1 cellular context compared by ENCODE assay signal in the genomic region with DNA sequence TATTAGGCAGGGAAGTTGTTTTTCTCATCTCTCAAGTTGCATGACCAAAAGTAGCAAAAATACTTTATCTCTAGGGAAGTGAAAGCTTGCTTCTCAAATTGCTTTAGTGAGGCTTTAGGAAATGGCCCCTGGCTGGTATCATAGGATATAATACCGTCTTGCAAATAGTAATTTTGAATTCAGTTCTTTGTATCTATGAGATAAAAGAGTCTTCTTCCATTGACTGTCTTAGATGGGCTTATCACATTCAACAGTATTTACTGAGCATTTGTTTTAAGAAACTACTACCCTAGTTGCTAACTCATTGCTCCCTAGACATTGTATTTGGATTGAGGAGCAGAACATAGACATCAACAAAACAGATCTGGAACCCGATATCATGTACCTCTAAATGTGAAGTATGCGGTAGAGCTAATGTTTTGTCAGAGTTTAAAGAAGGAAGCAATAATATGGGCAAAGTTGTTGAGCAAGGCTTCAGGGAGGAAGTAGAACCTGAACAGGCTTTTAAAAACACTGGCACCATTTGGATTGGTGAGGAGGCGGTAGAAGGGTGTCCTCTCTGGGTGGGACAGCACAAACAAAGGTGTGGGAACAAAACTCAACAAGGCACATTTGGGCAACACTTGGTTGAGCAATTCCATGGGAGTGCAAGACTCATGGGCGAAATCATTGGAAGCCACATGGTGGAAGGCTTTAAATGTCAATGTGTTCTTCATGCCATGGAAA.
TF ChIP-seq lines count a peak whose summit lies in the region.

No MANE protein-coding gene starts in this region.

TF ChIP-seq in K562, 482 proteins besides CTCF, POLR2A, EP300 and RAD21 (continued from another document):
- TF ChIP-seq, protein P1, sequence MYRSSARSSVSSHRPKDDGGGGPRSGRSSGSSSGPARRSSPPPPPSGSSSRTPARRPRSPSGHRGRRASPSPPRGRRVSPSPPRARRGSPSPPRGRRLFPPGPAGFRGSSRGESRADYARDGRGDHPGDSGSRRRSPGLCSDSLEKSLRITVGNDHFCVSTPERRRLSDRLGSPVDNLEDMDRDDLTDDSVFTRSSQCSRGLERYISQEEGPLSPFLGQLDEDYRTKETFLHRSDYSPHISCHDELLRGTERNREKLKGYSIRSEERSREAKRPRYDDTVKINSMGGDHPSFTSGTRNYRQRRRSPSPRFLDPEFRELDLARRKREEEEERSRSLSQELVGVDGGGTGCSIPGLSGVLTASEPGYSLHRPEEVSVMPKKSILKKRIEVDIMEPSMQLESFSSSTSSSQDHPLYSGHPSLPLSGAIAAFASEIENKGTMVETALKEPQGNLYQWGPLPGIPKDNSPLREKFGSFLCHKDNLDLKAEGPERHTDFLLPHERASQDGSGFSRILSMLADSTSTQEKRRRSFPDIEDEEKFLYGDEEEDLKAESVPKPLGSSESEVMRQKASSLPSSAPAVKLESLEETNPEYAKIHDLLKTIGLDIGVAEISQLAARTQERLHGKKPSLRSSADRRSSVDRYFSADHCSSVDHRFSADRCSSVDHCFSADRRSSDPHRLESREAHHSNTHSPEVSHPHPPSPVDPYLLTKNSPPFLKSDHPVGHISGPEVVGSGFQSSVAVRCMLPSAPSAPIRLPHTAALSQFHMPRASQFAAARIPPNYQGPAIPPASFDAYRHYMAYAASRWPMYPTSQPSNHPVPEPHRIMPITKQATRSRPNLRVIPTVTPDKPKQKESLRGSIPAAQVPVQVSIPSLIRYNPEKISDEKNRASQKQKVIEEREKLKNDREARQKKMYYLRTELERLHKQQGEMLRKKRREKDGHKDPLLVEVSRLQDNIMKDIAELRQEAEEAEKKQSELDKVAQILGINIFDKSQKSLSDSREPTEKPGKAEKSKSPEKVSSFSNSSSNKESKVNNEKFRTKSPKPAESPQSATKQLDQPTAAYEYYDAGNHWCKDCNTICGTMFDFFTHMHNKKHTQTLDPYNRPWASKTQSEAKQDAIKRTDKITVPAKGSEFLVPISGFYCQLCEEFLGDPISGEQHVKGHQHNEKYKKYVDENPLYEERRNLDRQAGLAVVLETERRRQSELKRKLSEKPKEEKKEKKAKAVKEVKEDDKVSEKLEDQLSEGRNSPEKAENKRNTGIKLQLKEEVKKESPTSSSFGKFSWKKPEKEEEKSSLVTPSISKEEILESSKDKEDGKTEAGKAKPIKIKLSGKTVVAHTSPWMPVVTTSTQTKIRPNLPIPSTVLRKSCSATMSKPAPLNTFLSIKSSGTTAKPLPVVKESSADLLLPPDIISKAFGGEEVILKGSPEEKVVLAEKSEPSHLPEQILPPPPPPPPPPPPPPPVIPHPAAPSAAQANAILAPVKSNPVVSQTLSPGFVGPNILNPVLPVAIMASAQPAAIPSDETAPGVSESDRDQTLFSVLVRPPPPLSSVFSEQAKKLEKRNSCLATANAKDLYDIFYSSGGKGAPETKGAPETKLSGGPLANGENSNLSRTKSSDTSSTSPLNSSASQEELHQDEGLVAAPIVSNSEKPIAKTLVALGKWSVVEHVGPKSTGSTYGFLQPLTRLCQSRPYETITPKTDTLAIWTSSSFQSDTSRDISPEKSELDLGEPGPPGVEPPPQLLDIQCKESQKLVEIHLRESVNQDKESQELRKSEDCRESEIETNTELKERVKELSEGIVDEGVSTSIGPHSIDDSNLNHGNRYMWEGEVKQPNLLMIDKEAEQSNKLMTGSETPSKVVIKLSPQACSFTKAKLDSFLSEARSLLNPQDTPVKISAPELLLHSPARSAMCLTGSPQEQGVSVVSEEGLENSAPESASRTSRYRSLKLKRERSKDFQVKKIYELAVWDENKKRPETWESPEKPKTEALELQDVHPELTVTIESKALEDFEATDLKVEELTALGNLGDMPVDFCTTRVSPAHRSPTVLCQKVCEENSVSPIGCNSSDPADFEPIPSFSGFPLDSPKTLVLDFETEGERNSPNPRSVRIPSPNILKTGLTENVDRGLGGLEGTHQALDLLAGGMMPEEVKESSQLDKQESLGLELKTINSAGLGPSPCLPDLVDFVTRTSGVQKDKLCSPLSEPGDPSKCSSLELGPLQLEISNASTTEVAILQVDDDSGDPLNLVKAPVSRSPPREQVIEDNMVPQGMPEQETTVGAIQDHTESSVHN (IDR thresholded peaks at IDR 0.05; ENCODE audit: borderline replicate concordance in 1 of 2, low read depth in 1 of 2), result no peak
